27 cellular contexts compared by ENCODE assay signal in genomic region chr11:44730775-44731174, GRCh38. TPM values are rescaled to one million over a fixed set of nuclear protein-coding genes. Genes with fewer than 3 reads are reported as not detected.
"Had no signal": no experiment of that assay in that cellular context is flagged by ENCODE, and none has a peak within 500 bp of the region (broad histone marks: within the 10 kb centered on the region; RNA-seq: fewer than 3 reads in every experiment).

No MANE protein-coding gene starts in this region.

- ATAC-seq: left lung, WTC11 had no signal

- H3K9me3 Mint-ChIP-seq: activated naive CD8-positive, alpha-beta T cell treated with anti-CD3 and anti-CD28 coated beads for 36 hours; activated T-helper 2 cell treated with anti-CD3 and anti-CD28 coated beads, Interferon-gamma antibody, Interleukin-2, Interleukin-4, amounts not matched to agents 10 μg/mL and 5 μg/mL and 100 μg/mL, durations not matched to agents 14 hours and 24 hours and 36 hours had no signal

- DNase-seq: activated naive CD4-positive, alpha-beta T cell treated with Interleukin-2 at 50 U/mL for 16 hours; activated naive CD8-positive, alpha-beta T cell treated with anti-CD3 and anti-CD28 coated beads for 36 hours; activated T-cell treated with anti-CD3 and anti-CD28 coated beads, Interleukin-2, amount 50 U/mL, for 1 hour; amniotic stem cell; cerebellar nuclear complex; cortex of kidney; endodermal cell; foreskin fibroblast; kidney glomerular epithelial cell; left lung; mammary epithelial cell; midbrain; occipital lobe; retina; spleen; stimulated activated CD4-positive, alpha-beta T cell treated with anti-CD3 and anti-CD28 coated beads, Interleukin-4, amount 100 ng/mL, for 1 hour; stimulated activated naive CD4-positive, alpha-beta T cell treated with Interleukin-2 at 50 U/mL for 16 hours; substantia nigra; T1000; tibial artery had no signal

- H3K9me3 ChIP-seq: left lung, spleen, tibial artery had no signal

- H3K4me3 ChIP-seq: hepatocyte, left lung, spleen, tibial artery had no signal

- H3K27ac ChIP-seq: epithelial cell of prostate, hepatocyte, spleen, tibial artery had no signal

- H3K4me3 Mint-ChIP-seq: activated naive CD8-positive, alpha-beta T cell treated with anti-CD3 and anti-CD28 coated beads for 36 hours; endodermal cell; WTC11 had no signal

- H3K27ac Mint-ChIP-seq: activated naive CD8-positive, alpha-beta T cell treated with anti-CD3 and anti-CD28 coated beads for 36 hours; activated T-helper 2 cell treated with anti-CD3 and anti-CD28 coated beads, Interferon-gamma antibody, Interleukin-2, Interleukin-4, amounts not matched to agents 10 μg/mL and 5 μg/mL and 100 μg/mL, durations not matched to agents 14 hours and 24 hours and 36 hours; endodermal cell; WTC11 had no signal

- H3K36me3 Mint-ChIP-seq: activated naive CD8-positive, alpha-beta T cell treated with anti-CD3 and anti-CD28 coated beads for 36 hours had no signal

- H3K36me3 ChIP-seq: left lung, spleen, tibial artery had no signal

RNA-seq across cellular contexts. Expression of gene TSPAN18, which starts 4.0 kb away (rescaled TPM):
- total RNA-seq: bronchial epithelial cell, fibroblast of lung, mammary epithelial cell, SK-MEL-5 had no signal
